ENCODE assay signal across 19 cellular contexts in the genomic region with DNA sequence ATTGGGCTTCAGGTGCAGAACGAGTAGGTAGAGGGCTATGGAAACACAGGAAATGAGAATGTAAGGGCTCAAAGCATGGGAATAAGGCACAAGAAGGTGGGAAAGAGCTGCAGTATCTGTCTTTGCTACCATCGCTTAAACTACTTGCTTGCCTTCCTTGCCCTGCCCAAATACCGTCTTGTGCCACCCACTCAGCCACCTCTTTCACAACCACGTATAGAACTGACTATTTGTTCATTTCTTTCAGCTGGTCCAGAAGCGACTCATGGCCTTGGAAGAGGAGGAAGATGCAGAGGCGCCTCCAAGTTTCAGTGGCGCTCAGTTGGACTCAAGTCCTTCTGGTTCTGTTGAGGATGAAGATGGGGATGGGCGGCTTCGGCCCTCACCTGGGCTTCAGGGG. TPM values are rescaled to one million over a fixed set of nuclear protein-coding genes. Genes with fewer than 3 reads are reported as not detected.
"Had no signal": no experiment of that assay in that cellular context is flagged by ENCODE, and none has a peak within 500 bp of the region (broad histone marks: within the 10 kb centered on the region; RNA-seq: fewer than 3 reads in every experiment).

No MANE protein-coding gene starts in this region.

- H3K36me3 ChIP-seq: ovary had no signal

- H3K27me3 Mint-ChIP-seq: naive thymus-derived CD8-positive, alpha-beta T cell had no signal

- H3K27ac ChIP-seq: heart left ventricle, neutrophil, ovary had no signal

- H3K27me3 ChIP-seq: heart left ventricle, neutrophil, ovary had no signal

- DNase-seq: erythroblast; heart left ventricle; hippocampal formation; left colon; left ventricle myocardium superior; mucosa of descending colon; naive thymus-derived CD8-positive, alpha-beta T cell; ovary; right cardiac atrium; small intestine; stimulated activated CD4-positive, alpha-beta T cell treated with anti-CD3 and anti-CD28 coated beads, Interleukin-12 subunit alpha, Interleukin-12 subunit beta, amount 100 ng/mL, for 4 hours; stimulated activated naive CD4-positive, alpha-beta T cell treated with Interleukin-2 at 50 U/mL for 16 hours; trophoblast cell had no signal

- H3K4me3 Mint-ChIP-seq: naive thymus-derived CD8-positive, alpha-beta T cell had no signal

- H3K4me1 Mint-ChIP-seq: naive thymus-derived CD8-positive, alpha-beta T cell had no signal

- H3K9me3 ChIP-seq: heart left ventricle, mucosa of descending colon, neutrophil, ovary had no signal

- H3K9me3 Mint-ChIP-seq: naive thymus-derived CD8-positive, alpha-beta T cell had no signal

- H3K4me3 ChIP-seq: heart left ventricle, lung, mucosa of descending colon, ovary had no signal

- ATAC-seq: heart left ventricle; left colon; left ventricle myocardium superior; mucosa of descending colon; naive thymus-derived CD8-positive, alpha-beta T cell; right cardiac atrium had no signal

- H3K4me1 ChIP-seq: heart left ventricle had no signal

RNA-seq across cellular contexts. Expression of a gene that starts 12.1 kb away (rescaled TPM):
- total RNA-seq: glomerular endothelial cell; heart left ventricle; kidney epithelial cell; left colon; left ventricle myocardium superior; lung; mucosa of descending colon; naive thymus-derived CD8-positive, alpha-beta T cell; ovary; posterior vena cava; right cardiac atrium; urinary bladder had no signal
